8 cellular contexts compared by ENCODE assay signal in genomic region chr19:18433039-18433691, GRCh38. TPM values are rescaled to one million over a fixed set of nuclear protein-coding genes. Genes with fewer than 3 reads are reported as not detected.
DNase-seq lines count a peak whose midpoint lies in the region; ATAC-seq, FAIRE-seq and TF ChIP-seq lines count a peak whose summit lies in the region.

No MANE protein-coding gene starts in this region.

- no peak overlapping the region for H3K4me2 ChIP-seq in HepG2 (ENCODE audit: low read depth, low read length)

- no peak for FAIRE-seq in HepG2 (lab: Jason Lieb, UNC)

- BruUV-seq in HepG2 (replicated peaks; lab: Mats Ljungman, UMichigan): no TSS peak

- in situ Hi-C loops in astrocyte of the cerebellum (cut with HindIII; ENCODE audit: low sequenced_read_pairs) (no loop called here), HepG2 (cut with HindIII; ENCODE audit: extremely low pct_ligation_motif_present, low pct_unique_long_range_greater_than_20kb) (no loop called here)

- no peaks in the 10 kb centered on the region for H3K9me3 ChIP-seq in HepG2 (ENCODE audit: low read length)

- TF ChIP-seq EP300 in HepG2 (IDR thresholded peaks at IDR 0.05; ENCODE audit: low read depth in 2 of 2, low read length in 2 of 2) (no peak), HepG2 (CRISPR knock-in tag; IDR thresholded peaks at IDR 0.05; ENCODE audit: borderline replicate concordance) (no peak)

- peak overlapping the region; percentile 39 for H3K4me3 ChIP-seq in astrocyte of the cerebellum (ENCODE audit: low read depth, low read length)
- no peak overlapping the region for H3K4me3 ChIP-seq in HepG2 (replicated peaks in 1 of 3; ENCODE audit: insufficient read depth in 1 of 3, low read depth in 2 of 3, low read length in 3 of 3)
- no peak overlapping the region for H3K4me3 ChIP-seq in lower leg skin (ENCODE audit: low read depth, poor library complexity, severe bottlenecking)

- H3K27me3 ChIP-seq in HepG2 (ENCODE audit: control insufficient read depth in 1 of 2, insufficient read depth in 2 of 2, low read length in 2 of 2): no peaks in the 10 kb centered on the region

- peaks cover 1 to 3% of the 10 kb centered on the region in 2 experiments; a peak in 1 of 5 replicates for H3K36me3 ChIP-seq in HepG2 (replicated peaks in 1 of 2; ENCODE audit: control insufficient read depth in 1 of 2, insufficient read depth in 2 of 2, low read length in 2 of 2)

- H2AFZ ChIP-seq in HepG2 (ENCODE audit: low read length): no peak overlapping the region

- no peak for TF ChIP-seq POLR2A in HepG2 (IDR thresholded peaks at IDR 0.05; ENCODE audit: insufficient read depth in 1 of 2, low read depth in 2 of 2, low read length in 2 of 2)
- no peak for TF ChIP-seq POLR2A in lower leg skin (IDR thresholded peaks at IDR 0.05)

- intact Hi-C loops in HepG2 (cut with micrococcal nuclease; ENCODE audit: unreplicated experiment): no loop called here
- intact Hi-C loops in lower leg skin (cut with DNase I; ENCODE audit: low total_unique reads): no loop called here

- H3K27ac ChIP-seq in HepG2 (ENCODE audit: extremely low read length, insufficient read depth, low read length): no peak overlapping the region

- WGBS in HepG2 (ENCODE audit: low lambda C conversion rate): 96% methylated on average over 34 of the region's 56 CpGs
- 8 to 30% methylated on average over 5 to 17 of the region's 56 CpGs for WGBS in lower leg skin, 2 donors

- TF ChIP-seq CTCF in astrocyte of the cerebellum (IDR thresholded peaks at IDR 0.05; ENCODE audit: low read depth, low read length, missing control alignments) (no peak), HepG2 (CRISPR knock-in tag; IDR thresholded peaks at IDR 0.05) (no peak), lower leg skin (IDR thresholded peaks at IDR 0.05) (no peak)

- DNase-seq in stimulated activated CD4-positive, alpha-beta T cell treated with anti-CD3 and anti-CD28 coated beads, TNF-alpha, amount 100 ng/mL, for 4 hours (ENCODE audit: low read depth in 3 of 3): peak in 2 of 3 experiments; percentile 50 to 55
- DNase-seq in stimulated activated CD4-positive, alpha-beta T cell treated with anti-CD3 and anti-CD28 coated beads, Interleukin-2, amount 100 ng/mL, for 24 hours: no peak
- no peak for DNase-seq in astrocyte of the cerebellum (ENCODE audit: low read depth)
- DNase-seq in HepG2 (ENCODE audit: low spot score): no peak
- DNase-seq in pons (ENCODE audit: low spot score): no peak
- no peak for DNase-seq in cerebellum (ENCODE audit: low spot score)
- no peak for DNase-seq in mesenteric fat pad (ENCODE audit: low spot score)
- DNase-seq in lower leg skin (ENCODE audit: low spot score in 2 of 2): no peak

- no peaks in the 10 kb centered on the region for H4K20me1 ChIP-seq in HepG2 (ENCODE audit: insufficient read depth, low read length)

- no peak for TF ChIP-seq RAD21 in HepG2 (CRISPR knock-in tag; IDR thresholded peaks at IDR 0.05)

- ATAC-seq in HepG2: no peak

- H3K79me2 ChIP-seq in HepG2 (ENCODE audit: insufficient read depth, low read length): no peaks in the 10 kb centered on the region

- peaks cover 2% of the 10 kb centered on the region; the same call in 1 of the 2 replicates for H3K4me1 ChIP-seq in HepG2 (ENCODE audit: insufficient read depth, low read length)

- CTCF ChIA-PET in HepG2 (lab: Yijun Ruan, JAX; ENCODE audit: low intra/inter-chr PET ratio, low total read pairs): no interaction called here

- POLR2A ChIA-PET in HepG2 (lab: Yijun Ruan, JAX): no interaction called here

- no peak overlapping the region for H3K9ac ChIP-seq in HepG2 (ENCODE audit: insufficient read depth, low read depth, low read length)

RNA-seq across cellular contexts. Expression of gene ISYNA1, which starts 4.8 kb away (rescaled TPM):
- 29.4 and 48.5 TPM in 2 replicates for total RNA-seq in HepG2 (2016; rRNA removed; fragmentation: Illumina TruSeq; extraction: Trizol)
- 8.4 and 10.1 TPM in 2 replicates for total RNA-seq in HepG2 (2016; cell fraction: cytosol; rRNA removed; fragmentation: Illumina TruSeq; extraction: Trizol; ENCODE audit: low read depth)
- total RNA-seq in HepG2 (2016; cell fraction: insoluble cytoplasmic fraction; rRNA removed; fragmentation: Illumina TruSeq; extraction: Trizol): 29.3 and 46.4 TPM in 2 replicates
- 16.0 and 18.7 TPM in 2 replicates for total RNA-seq in HepG2 (2016; cell fraction: membrane; rRNA removed; fragmentation: Illumina TruSeq; extraction: Trizol)
- 33.6 and 37.4 TPM in 2 replicates for total RNA-seq in HepG2 (2016; cell fraction: nucleus; rRNA removed; fragmentation: Illumina TruSeq; extraction: Trizol)
- 29.6 and 36.5 TPM in 2 replicates for polyA plus RNA-seq in HepG2 (2011; rRNA removed)
- 14.0 and 25.3 TPM in 2 replicates for polyA plus RNA-seq in HepG2 (2011; cell fraction: cytosol; rRNA removed)
- polyA plus RNA-seq in HepG2 (2011; cell fraction: nucleus; rRNA removed): 246 and 367 TPM in 2 replicates
- polyA plus RNA-seq in HepG2 (2012): 32.5 and 49.8 TPM in 2 replicates
- 16.0 and 16.5 TPM in 2 replicates for polyA plus RNA-seq in HepG2 (2016; cell fraction: cytosol; fragmentation: Illumina TruSeq; extraction: Trizol; ENCODE audit: low read depth)
- polyA plus RNA-seq in HepG2 (2016; cell fraction: insoluble cytoplasmic fraction; fragmentation: Illumina TruSeq; extraction: Trizol; ENCODE audit: low read depth): 44.6 and 57.4 TPM in 2 replicates
- polyA plus RNA-seq in HepG2 (2016; cell fraction: membrane; fragmentation: Illumina TruSeq; extraction: Trizol; ENCODE audit: low read depth): 18.1 and 22.4 TPM in 2 replicates
- polyA plus RNA-seq in HepG2 (2016; cell fraction: nucleus; fragmentation: Illumina TruSeq; extraction: Trizol; ENCODE audit: insufficient read depth, low read depth): 103 and 119 TPM in 2 replicates
- 1.3 and 50.2 TPM in 2 replicates for polyA minus RNA-seq in HepG2 (2011; rRNA and poly(A)+ RNA removed; ENCODE audit: low replicate concordance)
- polyA minus RNA-seq in HepG2 (2011; cell fraction: cytosol; rRNA and poly(A)+ RNA removed): 20.4 and 29.0 TPM in 2 replicates
- polyA minus RNA-seq in HepG2 (2011; cell fraction: nucleus; rRNA and poly(A)+ RNA removed): 13.3 and 14.3 TPM in 2 replicates
- 43.2 TPM for total RNA-seq in cerebellum
- total RNA-seq in mesenteric fat pad: 18.3 TPM
- total RNA-seq in lower leg skin: 10 to 100 TPM; 16.9 to 29.9 (median 22.3) TPM

RNA-seq across cellular contexts. Expression of gene SSBP4, which starts 14.0 kb away (rescaled TPM):
- 19.3 and 39.5 TPM in 2 replicates for total RNA-seq in HepG2 (2016; rRNA removed; fragmentation: Illumina TruSeq; extraction: Trizol)
- 95.2 and 104 TPM in 2 replicates for total RNA-seq in HepG2 (2016; cell fraction: cytosol; rRNA removed; fragmentation: Illumina TruSeq; extraction: Trizol; ENCODE audit: low read depth)
- total RNA-seq in HepG2 (2016; cell fraction: insoluble cytoplasmic fraction; rRNA removed; fragmentation: Illumina TruSeq; extraction: Trizol): 14.4 and 39.0 TPM in 2 replicates
- 103 and 124 TPM in 2 replicates for total RNA-seq in HepG2 (2016; cell fraction: membrane; rRNA removed; fragmentation: Illumina TruSeq; extraction: Trizol)
- 26.9 and 35.1 TPM in 2 replicates for total RNA-seq in HepG2 (2016; cell fraction: nucleus; rRNA removed; fragmentation: Illumina TruSeq; extraction: Trizol)
- 20.8 and 33.4 TPM in 2 replicates for polyA plus RNA-seq in HepG2 (2011; rRNA removed)
- 11.6 and 28.6 TPM in 2 replicates for polyA plus RNA-seq in HepG2 (2011; cell fraction: cytosol; rRNA removed)
- 200 and 290 TPM in 2 replicates for polyA plus RNA-seq in HepG2 (2011; cell fraction: nucleus; rRNA removed)
- polyA plus RNA-seq in HepG2 (2012): 18.2 and 31.6 TPM in 2 replicates
- 133 and 147 TPM in 2 replicates for polyA plus RNA-seq in HepG2 (2016; cell fraction: cytosol; fragmentation: Illumina TruSeq; extraction: Trizol; ENCODE audit: low read depth)
- 34.3 and 41.3 TPM in 2 replicates for polyA plus RNA-seq in HepG2 (2016; cell fraction: insoluble cytoplasmic fraction; fragmentation: Illumina TruSeq; extraction: Trizol; ENCODE audit: low read depth)
- 147 and 152 TPM in 2 replicates for polyA plus RNA-seq in HepG2 (2016; cell fraction: membrane; fragmentation: Illumina TruSeq; extraction: Trizol; ENCODE audit: low read depth)
- polyA plus RNA-seq in HepG2 (2016; cell fraction: nucleus; fragmentation: Illumina TruSeq; extraction: Trizol; ENCODE audit: insufficient read depth, low read depth): 117 and 122 TPM in 2 replicates
- polyA minus RNA-seq in HepG2 (2011; rRNA and poly(A)+ RNA removed; ENCODE audit: low replicate concordance): 10.3 and 12.3 TPM in 2 replicates
- 12.0 and 13.9 TPM in 2 replicates for polyA minus RNA-seq in HepG2 (2011; cell fraction: cytosol; rRNA and poly(A)+ RNA removed)
- 20.1 and 21.6 TPM in 2 replicates for polyA minus RNA-seq in HepG2 (2011; cell fraction: nucleus; rRNA and poly(A)+ RNA removed)
- total RNA-seq in cerebellum: 32.2 TPM
- total RNA-seq in mesenteric fat pad: 63.3 TPM
- 10 to 100 TPM; 28.8 to 42.0 (median 36.0) TPM for total RNA-seq in lower leg skin

RNA-seq across cellular contexts. Expression of gene LRRC25, which starts 35.7 kb away (rescaled TPM):
- total RNA-seq in HepG2 (2016; rRNA removed; fragmentation: Illumina TruSeq; extraction: Trizol): 0.13 TPM in 1 of 2 replicates, not detected in the other
- total RNA-seq in HepG2 (2016; cell fraction: cytosol; rRNA removed; fragmentation: Illumina TruSeq; extraction: Trizol; ENCODE audit: low read depth): 0.20 TPM in 1 of 2 replicates, not detected in the other
- 0.11 TPM in 1 of 2 replicates, not detected in the other for total RNA-seq in HepG2 (2016; cell fraction: insoluble cytoplasmic fraction; rRNA removed; fragmentation: Illumina TruSeq; extraction: Trizol)
- 0.17 and 0.19 TPM in 2 replicates for total RNA-seq in HepG2 (2016; cell fraction: membrane; rRNA removed; fragmentation: Illumina TruSeq; extraction: Trizol)
- total RNA-seq in HepG2 (2016; cell fraction: nucleus; rRNA removed; fragmentation: Illumina TruSeq; extraction: Trizol): 0.25 TPM in 1 of 2 replicates, not detected in the other
- polyA plus RNA-seq in HepG2 (2011; rRNA removed): 0.53 and 0.85 TPM in 2 replicates
- polyA plus RNA-seq in HepG2 (2011; cell fraction: cytosol; rRNA removed): 0.66 and 0.68 TPM in 2 replicates
- 0.16 and 0.35 TPM in 2 replicates for polyA plus RNA-seq in HepG2 (2011; cell fraction: nucleus; rRNA removed)
- polyA plus RNA-seq in HepG2 (2012): 0.11 and 0.13 TPM in 2 replicates
- polyA plus RNA-seq in HepG2 (2016; cell fraction: cytosol; fragmentation: Illumina TruSeq; extraction: Trizol; ENCODE audit: low read depth): 0.05 TPM in 1 of 2 replicates, not detected in the other
- 0.12 and 0.15 TPM in 2 replicates for polyA plus RNA-seq in HepG2 (2016; cell fraction: insoluble cytoplasmic fraction; fragmentation: Illumina TruSeq; extraction: Trizol; ENCODE audit: low read depth)
- 0.13 TPM in 1 of 2 replicates, not detected in the other for polyA plus RNA-seq in HepG2 (2016; cell fraction: membrane; fragmentation: Illumina TruSeq; extraction: Trizol; ENCODE audit: low read depth)
- polyA plus RNA-seq in HepG2 (2016; cell fraction: nucleus; fragmentation: Illumina TruSeq; extraction: Trizol; ENCODE audit: insufficient read depth, low read depth): not detected in 2 replicates
- polyA minus RNA-seq in HepG2 (2011; rRNA and poly(A)+ RNA removed; ENCODE audit: low replicate concordance): 0.60 TPM in 1 of 2 replicates, not detected in the other
- polyA minus RNA-seq in HepG2 (2011; cell fraction: cytosol; rRNA and poly(A)+ RNA removed): 0.40 and 0.70 TPM in 2 replicates
- polyA minus RNA-seq in HepG2 (2011; cell fraction: nucleus; rRNA and poly(A)+ RNA removed): 0.25 TPM in 1 of 2 replicates, not detected in the other
- 1.00 TPM for total RNA-seq in cerebellum
- 19.3 TPM for total RNA-seq in mesenteric fat pad
- total RNA-seq in lower leg skin: 1 to 10 TPM in 3 of 4 donors, not detected in 1; 1.2 to 3.4 (median 2.2) TPM

RNA-seq across cellular contexts. Expression of gene GDF15, which starts 47.2 kb away (rescaled TPM):
- 43.0 and 146 TPM in 2 replicates for total RNA-seq in HepG2 (2016; rRNA removed; fragmentation: Illumina TruSeq; extraction: Trizol)
- total RNA-seq in HepG2 (2016; cell fraction: cytosol; rRNA removed; fragmentation: Illumina TruSeq; extraction: Trizol; ENCODE audit: low read depth): 42.0 and 45.2 TPM in 2 replicates
- 37.4 and 148 TPM in 2 replicates for total RNA-seq in HepG2 (2016; cell fraction: insoluble cytoplasmic fraction; rRNA removed; fragmentation: Illumina TruSeq; extraction: Trizol)
- total RNA-seq in HepG2 (2016; cell fraction: membrane; rRNA removed; fragmentation: Illumina TruSeq; extraction: Trizol): 53.4 and 57.4 TPM in 2 replicates
- total RNA-seq in HepG2 (2016; cell fraction: nucleus; rRNA removed; fragmentation: Illumina TruSeq; extraction: Trizol): 112 and 139 TPM in 2 replicates
- polyA plus RNA-seq in HepG2 (2011; rRNA removed): 422 and 537 TPM in 2 replicates
- 539 and 794 TPM in 2 replicates for polyA plus RNA-seq in HepG2 (2011; cell fraction: cytosol; rRNA removed)
- 1,510 and 1,558 TPM in 2 replicates for polyA plus RNA-seq in HepG2 (2011; cell fraction: nucleus; rRNA removed)
- polyA plus RNA-seq in HepG2 (2012): 229 and 758 TPM in 2 replicates
- polyA plus RNA-seq in HepG2 (2016; cell fraction: cytosol; fragmentation: Illumina TruSeq; extraction: Trizol; ENCODE audit: low read depth): 22.2 and 24.9 TPM in 2 replicates
- 49.2 and 57.0 TPM in 2 replicates for polyA plus RNA-seq in HepG2 (2016; cell fraction: insoluble cytoplasmic fraction; fragmentation: Illumina TruSeq; extraction: Trizol; ENCODE audit: low read depth)
- polyA plus RNA-seq in HepG2 (2016; cell fraction: membrane; fragmentation: Illumina TruSeq; extraction: Trizol; ENCODE audit: low read depth): 30.8 and 31.5 TPM in 2 replicates
- 315 and 334 TPM in 2 replicates for polyA plus RNA-seq in HepG2 (2016; cell fraction: nucleus; fragmentation: Illumina TruSeq; extraction: Trizol; ENCODE audit: insufficient read depth, low read depth)
- polyA minus RNA-seq in HepG2 (2011; rRNA and poly(A)+ RNA removed; ENCODE audit: low replicate concordance): 4.5 and 440 TPM in 2 replicates
- polyA minus RNA-seq in HepG2 (2011; cell fraction: cytosol; rRNA and poly(A)+ RNA removed): 366 and 433 TPM in 2 replicates
- 115 and 151 TPM in 2 replicates for polyA minus RNA-seq in HepG2 (2011; cell fraction: nucleus; rRNA and poly(A)+ RNA removed)
- 0.36 TPM for total RNA-seq in cerebellum
- total RNA-seq in mesenteric fat pad: 5.9 TPM
- total RNA-seq in lower leg skin: 1 to 10 TPM in 2 of 4 donors, under 1 TPM in 1, not detected in 1; 0.49 to 5.1 (median 4.5) TPM

Comparison
In these comparisons a context has a peak if more than half of its experiments do, and no peak if none do; other contexts are left out.
1. DNase-seq: peak in stimulated activated CD4-positive, alpha-beta T cell treated with anti-CD3 and anti-CD28 coated beads, TNF-alpha, amount 100 ng/mL, for 4 hours (2 of 3); none in stimulated activated CD4-positive, alpha-beta T cell treated with anti-CD3 and anti-CD28 coated beads, Interleukin-2, amount 100 ng/mL, for 24 hours (0 of 2), astrocyte of the cerebellum (single experiment), HepG2 (single experiment), pons (single experiment), cerebellum (single experiment), mesenteric fat pad (single experiment) and lower leg skin (0 of 2).